ENCODE assay signal across 8 cellular contexts in genomic region chr15:81133782-81134461, GRCh38. TPM values are rescaled to one million over a fixed set of nuclear protein-coding genes. Genes with fewer than 3 reads are reported as not detected.
DNase-seq lines count a peak whose midpoint lies in the region; ATAC-seq and TF ChIP-seq lines count a peak whose summit lies in the region.

Gene CFAP161 (plus strand): TSS chr15:81134270. CDS start chr15:81134330, 60 bp downstream.

- H3K9me2 ChIP-seq in hepatocyte (replicated peaks; ENCODE audit: insufficient read depth): no peaks in the 10 kb centered on the region

- no peak for ATAC-seq in HG02571 (IDR thresholded peaks at IDR 0.05; ENCODE audit: unreplicated experiment)

- under 1% methylated on average over 32 of the region's 33 CpGs for WGBS in hepatocyte (ENCODE audit: low lambda C conversion rate, missing lambda C conversion rate)

- H3K79me2 ChIP-seq in hepatocyte: no peaks in the 10 kb centered on the region

- TF ChIP-seq CTCF in hepatocyte (IDR thresholded peaks at IDR 0.05; ENCODE audit: poor library complexity) (no peak), progenitor cell of endocrine pancreas (IDR thresholded peaks at IDR 0.05; ENCODE audit: unreplicated experiment) (peak; percentile 20)

- H3K9me3 Mint-ChIP-seq in progenitor cell of endocrine pancreas (ENCODE audit: low read depth): peaks cover 4% of the 10 kb centered on the region
- H3K9me3 Mint-ChIP-seq in activated T-helper 2 cell treated with anti-CD3 and anti-CD28 coated beads, Interferon-gamma antibody, Interleukin-2, Interleukin-4, amounts not matched to agents 10 μg/mL and 5 μg/mL and 100 μg/mL, durations not matched to agents 14 hours and 24 hours and 36 hours: no peaks in the 10 kb centered on the region

- peak; percentile 95 for DNase-seq in H7
- DNase-seq in NCI-H526 (lab: John Stamatoyannopoulos, UW): peak; percentile 86 to 95
- DNase-seq in amygdala (lab: John Stamatoyannopoulos, UW): peak in 55 of 56 donors; percentile 7 to 84 (median 62)
- peak; percentile 86 for DNase-seq in hepatocyte (ENCODE audit: low spot score)
- peak; percentile 79 for DNase-seq in progenitor cell of endocrine pancreas (ENCODE audit: low spot score, unreplicated experiment)
- DNase-seq in MG63: no peak
- DNase-seq in activated T-helper 2 cell treated with anti-CD3 and anti-CD28 coated beads, Interferon-gamma antibody, Interleukin-2, Interleukin-4, amounts not matched to agents 10 μg/mL and 5 μg/mL and 100 μg/mL, durations not matched to agents 14 hours and 24 hours and 36 hours (ENCODE audit: low spot score): no peak

- H3K36me3 Mint-ChIP-seq in progenitor cell of endocrine pancreas (ENCODE audit: insufficient read depth): no peaks in the 10 kb centered on the region
- no peaks in the 10 kb centered on the region for H3K36me3 Mint-ChIP-seq in activated T-helper 2 cell treated with anti-CD3 and anti-CD28 coated beads, Interferon-gamma antibody, Interleukin-2, Interleukin-4, amounts not matched to agents 10 μg/mL and 5 μg/mL and 100 μg/mL, durations not matched to agents 14 hours and 24 hours and 36 hours (ENCODE audit: low read depth)

- H3K27me3 Mint-ChIP-seq in progenitor cell of endocrine pancreas: peaks cover 61% of the 10 kb centered on the region
- peaks cover 47% of the 10 kb centered on the region for H3K27me3 Mint-ChIP-seq in activated T-helper 2 cell treated with anti-CD3 and anti-CD28 coated beads, Interferon-gamma antibody, Interleukin-2, Interleukin-4, amounts not matched to agents 10 μg/mL and 5 μg/mL and 100 μg/mL, durations not matched to agents 14 hours and 24 hours and 36 hours (ENCODE audit: low read depth)

- peaks cover 2% of the 10 kb centered on the region for H3K9me3 ChIP-seq in hepatocyte (ENCODE audit: low read depth)
- peaks cover 8% of the 10 kb centered on the region; the same call in 1 of the 2 replicates for H3K9me3 ChIP-seq in MG63

- no peaks in the 10 kb centered on the region for H4K20me1 ChIP-seq in hepatocyte (ENCODE audit: insufficient read depth, poor library complexity, severe bottlenecking)

- H2AFZ ChIP-seq in hepatocyte: peak within 1 kb of the TSS; percentile 32

- no peaks in the 10 kb centered on the region for H3K4me1 ChIP-seq in hepatocyte (ENCODE audit: insufficient read depth)

- no peak within 1 kb of the TSS for H3K27ac ChIP-seq in hepatocyte

- peak within 1 kb of the TSS; percentile 65 for H3K4me3 Mint-ChIP-seq in progenitor cell of endocrine pancreas (ENCODE audit: low read depth)
- no peak within 1 kb of the TSS for H3K4me3 Mint-ChIP-seq in activated T-helper 2 cell treated with anti-CD3 and anti-CD28 coated beads, Interferon-gamma antibody, Interleukin-2, Interleukin-4, amounts not matched to agents 10 μg/mL and 5 μg/mL and 100 μg/mL, durations not matched to agents 14 hours and 24 hours and 36 hours (ENCODE audit: low read depth)

- peak within 1 kb of the TSS; percentile 75 for H3K4me2 ChIP-seq in hepatocyte

- no peak within 1 kb of the TSS for H3K27ac Mint-ChIP-seq in progenitor cell of endocrine pancreas
- H3K27ac Mint-ChIP-seq in activated T-helper 2 cell treated with anti-CD3 and anti-CD28 coated beads, Interferon-gamma antibody, Interleukin-2, Interleukin-4, amounts not matched to agents 10 μg/mL and 5 μg/mL and 100 μg/mL, durations not matched to agents 14 hours and 24 hours and 36 hours: no peak within 1 kb of the TSS

- no peaks in the 10 kb centered on the region for H3K36me3 ChIP-seq in H7 (replicated peaks; ENCODE audit: control insufficient read depth, insufficient read depth, low read length)
- no peaks in the 10 kb centered on the region for H3K36me3 ChIP-seq in hepatocyte (replicated peaks; ENCODE audit: insufficient read depth, low read depth)
- no peaks in the 10 kb centered on the region for H3K36me3 ChIP-seq in MG63

- peaks cover 5% of the 10 kb centered on the region for H3K4me1 Mint-ChIP-seq in progenitor cell of endocrine pancreas (ENCODE audit: low read depth)
- H3K4me1 Mint-ChIP-seq in activated T-helper 2 cell treated with anti-CD3 and anti-CD28 coated beads, Interferon-gamma antibody, Interleukin-2, Interleukin-4, amounts not matched to agents 10 μg/mL and 5 μg/mL and 100 μg/mL, durations not matched to agents 14 hours and 24 hours and 36 hours (ENCODE audit: low read depth): peaks cover 5% of the 10 kb centered on the region

- peaks cover 2% of the 10 kb centered on the region; the same call in 1 of the 2 replicates for H3K27me3 ChIP-seq in H7 (ENCODE audit: control insufficient read depth, insufficient read depth, low read length)
- H3K27me3 ChIP-seq in hepatocyte: peaks cover 42% of the 10 kb centered on the region
- peaks cover 11% of the 10 kb centered on the region for H3K27me3 ChIP-seq in MG63

- intact Hi-C loops in activated T-helper 2 cell treated with anti-CD3 and anti-CD28 coated beads, Interferon-gamma antibody, Interleukin-2, Interleukin-4, amounts not matched to agents 10 μg/mL and 5 μg/mL and 100 μg/mL, durations not matched to agents 14 hours and 24 hours and 36 hours (cut with micrococcal nuclease): no loop called here

- peak within 1 kb of the TSS; percentile 32 for H3K4me3 ChIP-seq in H7 (ENCODE audit: insufficient read depth, low read depth, low read length)
- H3K4me3 ChIP-seq in hepatocyte: no peak within 1 kb of the TSS
- no peak within 1 kb of the TSS for H3K4me3 ChIP-seq in MG63

RNA-seq across cellular contexts. Expression of gene CFAP161, which starts in this region (rescaled TPM):
- 0.59 TPM in 1 of 2 replicates, not detected in the other for total RNA-seq in H7 (2014; rRNA removed; shearing (Covaris generic))
- total RNA-seq in hepatocyte (0.32 TPM in 1 of 2 replicates, not detected in the other), progenitor cell of endocrine pancreas (not detected in 2 replicates)
- 0.81 TPM in 1 of 2 replicates, not detected in the other for polyA plus RNA-seq in hepatocyte
- not detected in 2 replicates for total RNA-seq in MG63 (2014; rRNA removed; shearing (Covaris generic); ENCODE audit: low replicate concordance)
- total RNA-seq in activated T-helper 2 cell treated with anti-CD3 and anti-CD28 coated beads, Interferon-gamma antibody, Interleukin-2, Interleukin-4, amounts not matched to agents 10 μg/mL and 5 μg/mL and 100 μg/mL, durations not matched to agents 14 hours and 24 hours and 36 hours: not detected in 2 replicates

Comparison
In these comparisons a context has a peak if more than half of its experiments do, and no peak if none do; other contexts are left out.
1. Peak in DNase-seq and H3K4me3 ChIP-seq in H7; RNA of the gene not detected or under 1 TPM.
2. Peak in DNase-seq and H3K4me2 ChIP-seq in hepatocyte; RNA of the gene not detected or under 1 TPM.
3. Peak in DNase-seq in progenitor cell of endocrine pancreas; RNA of the gene not detected or under 1 TPM.
4. DNase-seq: peak in NCI-H526 (2 of 2) and amygdala (55 of 56); none in MG63 (single experiment) and activated T-helper 2 cell treated with anti-CD3 and anti-CD28 coated beads, Interferon-gamma antibody, Interleukin-2, Interleukin-4, amounts not matched to agents 10 μg/mL and 5 μg/mL and 100 μg/mL, durations not matched to agents 14 hours and 24 hours and 36 hours (single experiment).